In the genomic region with DNA sequence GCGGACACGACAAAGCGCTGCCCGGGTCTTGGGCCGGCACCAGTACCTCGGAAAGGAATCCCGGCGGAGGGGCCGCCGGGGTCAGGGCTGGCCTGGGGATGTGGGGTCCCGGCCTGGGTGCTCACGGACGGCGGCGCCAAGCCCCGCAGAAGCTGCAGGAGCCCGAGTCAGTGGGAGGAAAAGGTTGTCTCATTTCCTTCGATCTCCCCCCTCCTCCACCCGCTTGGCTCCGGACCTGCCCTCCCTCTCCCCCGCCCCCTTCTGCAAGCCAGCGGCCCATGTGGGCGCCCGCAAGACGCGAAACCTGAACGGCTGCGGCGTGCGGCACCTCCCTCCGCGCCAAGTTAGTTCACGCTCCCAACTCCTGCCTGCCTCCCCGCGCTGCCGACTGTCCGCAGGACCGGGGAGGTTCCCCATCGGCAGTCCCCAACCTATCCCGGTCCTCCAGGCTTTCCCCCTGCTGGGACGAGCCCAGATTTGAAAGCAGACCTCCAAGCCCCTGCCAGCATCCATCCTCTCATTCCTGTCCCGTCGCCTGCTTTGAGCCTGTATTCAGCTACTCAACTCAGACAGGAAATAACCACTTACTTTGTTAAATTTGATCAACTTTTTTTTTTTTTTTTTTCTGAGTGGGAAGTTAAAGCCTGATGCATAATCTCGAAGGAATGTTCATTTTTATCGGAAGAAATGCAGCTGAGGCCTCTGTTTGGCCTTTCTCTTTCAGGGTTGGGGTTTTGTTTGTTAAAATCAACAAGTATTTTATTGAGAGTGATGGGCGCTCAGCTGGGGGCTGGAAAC, we compare ENCODE assay signal across 9 cellular contexts. TPM values are rescaled to one million over a fixed set of nuclear protein-coding genes. Genes with fewer than 3 reads are reported as not detected.
A peak's percentile ranks its signal among the peaks of the same experiment; 100 is the strongest.
DNase-seq lines count a peak whose midpoint lies in the region; ATAC-seq lines count a peak whose summit lies in the region.
"Had no signal": no experiment of that assay in that cellular context is flagged by ENCODE, and none has a peak within 500 bp of the region (broad histone marks: within the 10 kb centered on the region; RNA-seq: fewer than 3 reads in every experiment).

A gene with protein sequence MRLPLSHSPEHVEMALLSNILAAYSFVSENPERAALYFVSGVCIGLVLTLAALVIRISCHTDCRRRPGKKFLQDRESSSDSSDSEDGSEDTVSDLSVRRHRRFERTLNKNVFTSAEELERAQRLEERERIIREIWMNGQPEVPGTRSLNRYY (minus strand): TSS at position 172 of the 798 bp plus-strand sequence. CDS start 42,799 bp downstream, outside the sequence.

- no peak within 1 kb of the TSS for H3K27ac ChIP-seq in esophagus (ENCODE audit: low read depth in 2 of 2, low read length in 1 of 2)

- peak within 1 kb of the TSS; percentile 86 for H3K4me3 Mint-ChIP-seq in T-helper 2 cell treated with Interferon-gamma antibody and Interleukin-4, amounts not matched to agents 5 μg/mL and 100 μg/mL, for 36 hours

- peak within 1 kb of the TSS; percentile 42 for H3K27ac Mint-ChIP-seq in T-helper 2 cell treated with Interferon-gamma antibody and Interleukin-4, amounts not matched to agents 5 μg/mL and 100 μg/mL, for 36 hours

- H3K36me3 Mint-ChIP-seq in T-helper 2 cell treated with Interferon-gamma antibody and Interleukin-4, amounts not matched to agents 5 μg/mL and 100 μg/mL, for 36 hours (ENCODE audit: low read depth): no peaks in the 10 kb centered on the region

- no peak for DNase-seq in G401 (ENCODE audit: low spot score)
- DNase-seq in T-helper 2 cell treated with Interferon-gamma antibody and Interleukin-4, amounts not matched to agents 5 μg/mL and 100 μg/mL, for 36 hours (ENCODE audit: low spot score): no peak
- DNase-seq in myocyte (ENCODE audit: low read depth): peak; percentile 43
- no peak for DNase-seq in KBM-7
- no peak for DNase-seq in T-helper 9 cell
- no peak for DNase-seq in NCI-H187 treated with DMSO at 0.1 percent for 48 hours (lab: John Stamatoyannopoulos, UW)

- WGBS in esophagus, 2 donors: 2 to 3% methylated on average over 46 of the region's 46 CpGs

- H3K36me3 ChIP-seq in esophagus (ENCODE audit: control insufficient read depth in 2 of 2, insufficient read depth in 2 of 2, low read length in 1 of 2): no peaks in the 10 kb centered on the region

- peak; percentile 38 for ATAC-seq in HG02852 (IDR thresholded peaks at IDR 0.05; ENCODE audit: unreplicated experiment)

- peaks cover 2 to 8% of the 10 kb centered on the region in 2 donors for H3K4me1 ChIP-seq in esophagus (ENCODE audit: control insufficient read depth in 2 of 2, insufficient read depth in 2 of 2, low read length in 1 of 2)

- peaks cover 0 to 5% of the 10 kb centered on the region in 2 donors for H3K27me3 ChIP-seq in esophagus (ENCODE audit: control insufficient read depth in 1 of 2, insufficient read depth in 2 of 2, low read length in 2 of 2)

- H3K4me1 Mint-ChIP-seq in T-helper 2 cell treated with Interferon-gamma antibody and Interleukin-4, amounts not matched to agents 5 μg/mL and 100 μg/mL, for 36 hours (ENCODE audit: low read depth): peaks cover 26% of the 10 kb centered on the region

- in situ Hi-C loops in G401 (cut with HindIII; ENCODE audit: low sequenced_read_pairs) (no loop called here), KBM-7 (cut with MboI; ENCODE audit: low pct_unique_long_range_greater_than_20kb, low sequenced_read_pairs) (no loop called here)

- no peaks in the 10 kb centered on the region for H3K9me3 ChIP-seq in esophagus (ENCODE audit: control insufficient read depth in 2 of 2, insufficient read depth in 1 of 2, low read depth in 1 of 2, low read length in 1 of 2)

- no peaks in the 10 kb centered on the region for H3K9me3 Mint-ChIP-seq in T-helper 2 cell treated with Interferon-gamma antibody and Interleukin-4, amounts not matched to agents 5 μg/mL and 100 μg/mL, for 36 hours

- peaks cover 60% of the 10 kb centered on the region for H3K27me3 Mint-ChIP-seq in T-helper 2 cell treated with Interferon-gamma antibody and Interleukin-4, amounts not matched to agents 5 μg/mL and 100 μg/mL, for 36 hours (ENCODE audit: low read depth)

- peak within 1 kb of the TSS; percentile 49 for H3K4me3 ChIP-seq in esophagus (ENCODE audit: low read depth in 1 of 2, low read length in 2 of 2)

RNA-seq across cellular contexts. Expression of the gene that starts here (rescaled TPM):
- total RNA-seq in G401 (2014; rRNA removed; shearing (Covaris generic)): 97.2 and 126 TPM in 2 replicates
- polyA plus RNA-seq in esophagus: under 1 TPM; 0.71 to 0.94 TPM
- total RNA-seq in myocyte: 3.2 and 4.4 TPM in 2 replicates
- 18.2 TPM for polyA plus RNA-seq in myocyte (2012)
- total RNA-seq: activated CD8-positive, alpha-beta memory T cell treated with anti-CD3 and anti-CD28 coated beads for 36 hours had no signal

Comparison
In these comparisons a context has a peak if more than half of its experiments do, and no peak if none do; other contexts are left out.
1. RNA of the gene that starts here (total RNA-seq): 97.2 to 126 TPM in G401; 3.2 to 4.4 TPM in myocyte; every median in the first group is over 10 times any median in the second.